In the genomic region with DNA sequence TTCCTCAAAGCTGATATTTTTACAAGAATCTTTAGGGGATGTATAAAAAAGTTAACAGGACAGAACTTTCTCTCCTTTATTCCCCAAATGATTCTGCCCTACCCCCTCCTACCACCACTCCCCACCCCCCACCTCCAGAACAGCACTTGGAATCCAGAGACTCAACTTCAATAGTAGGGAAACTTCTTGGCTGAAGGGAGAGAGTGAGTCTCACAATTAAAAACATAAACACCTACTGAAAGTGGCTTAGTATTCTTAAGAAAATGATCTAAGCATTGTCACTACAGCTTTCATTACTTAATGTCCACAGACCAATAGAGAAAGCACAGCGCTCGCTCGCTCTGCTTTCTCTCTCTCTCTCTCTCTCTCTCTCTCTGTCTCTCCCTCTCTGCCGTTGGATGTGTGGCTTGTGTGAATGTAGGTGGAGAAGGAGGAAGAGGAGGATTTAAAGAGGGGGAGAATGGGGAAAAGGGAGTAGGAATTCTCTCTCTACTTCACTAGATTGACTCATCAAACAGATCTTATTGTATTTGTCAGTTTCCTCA, we compare ENCODE assay signal across 9 cellular contexts. TPM values are rescaled to one million over a fixed set of nuclear protein-coding genes. Genes with fewer than 3 reads are reported as not detected.
DNase-seq lines count a peak whose midpoint lies in the region; ATAC-seq and TF ChIP-seq lines count a peak whose summit lies in the region.
"Had no signal": no experiment of that assay in that cellular context is flagged by ENCODE, and none has a peak within 500 bp of the region (broad histone marks: within the 10 kb centered on the region; RNA-seq: fewer than 3 reads in every experiment).

No MANE protein-coding gene starts in this region.

- no peak overlapping the region for H3K27ac ChIP-seq in thoracic aorta
- H3K27ac ChIP-seq: C4-2B had no signal

- TF ChIP-seq CTCF in astrocyte of the spinal cord (IDR thresholded peaks at IDR 0.05; ENCODE audit: low read depth, low read length) (no peak), thoracic aorta (IDR thresholded peaks at IDR 0.05) (no peak)

- in situ Hi-C loops in astrocyte of the spinal cord (cut with HindIII; ENCODE audit: low sequenced_read_pairs) = no loop called here

- peaks cover 3% of the 10 kb centered on the region for H3K27me3 Mint-ChIP-seq in activated T-cell treated with anti-CD3 and anti-CD28 coated beads, Interleukin-2, amount 50 U/mL, for 24 hours

- DNase-seq in activated T-cell treated with anti-CD3 and anti-CD28 coated beads, Interleukin-2, amount 50 U/mL, for 24 hours = no peak
- DNase-seq in activated T-cell treated with anti-CD3 and anti-CD28 coated beads, Interleukin-2, amount 50 U/mL, for 1 hour = no peak
- DNase-seq in astrocyte of the spinal cord (ENCODE audit: low read depth, low spot score) (peak; percentile 68), inferior parietal cortex (ENCODE audit: extremely low spot score) (peak; percentile 23), thoracic aorta (ENCODE audit: low spot score) (no peak), SKM-1 treated with dmso at 0.1 percent for 144 hours (lab: John Stamatoyannopoulos, UW; ENCODE audit: unreplicated experiment) (no peak), NCI-H345 treated with DMSO at 0.1 percent for 48 hours (lab: John Stamatoyannopoulos, UW; ENCODE audit: unreplicated experiment) (no peak)

- H3K4me3 ChIP-seq in astrocyte of the spinal cord (ENCODE audit: low read depth, low read length) (peak overlapping the region; percentile 69), thoracic aorta (peak overlapping the region; percentile 71)

- H3K4me3 Mint-ChIP-seq in activated T-cell treated with anti-CD3 and anti-CD28 coated beads, Interleukin-2, amount 50 U/mL, for 24 hours = peak overlapping the region; percentile 83

- H3K9me3 Mint-ChIP-seq in activated T-cell treated with anti-CD3 and anti-CD28 coated beads, Interleukin-2, amount 50 U/mL, for 24 hours = no peaks in the 10 kb centered on the region

- H3K4me1 ChIP-seq in thoracic aorta (ENCODE audit: control insufficient read depth in 1 of 2, low read depth in 2 of 2) = peaks cover 0 to 10% of the 10 kb centered on the region in 2 donors

- H3K4me1 Mint-ChIP-seq in activated T-cell treated with anti-CD3 and anti-CD28 coated beads, Interleukin-2, amount 50 U/mL, for 24 hours (ENCODE audit: low read depth) = peaks cover 28% of the 10 kb centered on the region

- no peaks in the 10 kb centered on the region for H3K36me3 ChIP-seq in thoracic aorta

- H3K36me3 Mint-ChIP-seq in activated T-cell treated with anti-CD3 and anti-CD28 coated beads, Interleukin-2, amount 50 U/mL, for 24 hours (ENCODE audit: low read depth) = no peaks in the 10 kb centered on the region

- H3K27ac Mint-ChIP-seq in activated T-cell treated with anti-CD3 and anti-CD28 coated beads, Interleukin-2, amount 50 U/mL, for 24 hours = no peak overlapping the region

- ATAC-seq in thoracic aorta (ENCODE audit: insufficient number of reproducible peaks, low FRiP score, low read depth) = no peak
- ATAC-seq in GM21526 (IDR thresholded peaks at IDR 0.05; ENCODE audit: low FRiP score, unreplicated experiment) = no peak

- no peaks in the 10 kb centered on the region for H3K9me3 ChIP-seq in thoracic aorta

- H3K27me3 ChIP-seq in thoracic aorta (replicated peaks; ENCODE audit: insufficient read depth) = no peaks in the 10 kb centered on the region

RNA-seq across cellular contexts. Expression of gene SEMA3A, which starts 1.5 kb away (rescaled TPM):
- total RNA-seq in thoracic aorta = 1 to 10 TPM in 1 of 2 donors, under 1 TPM in 1; 0.68 to 1.1 TPM

Comparison
In these comparisons a context has a peak if more than half of its experiments do, and no peak if none do; other contexts are left out.
1. DNase-seq: peak in astrocyte of the spinal cord (single experiment) and inferior parietal cortex (single experiment); none in activated T-cell treated with anti-CD3 and anti-CD28 coated beads, Interleukin-2, amount 50 U/mL, for 24 hours (single experiment), activated T-cell treated with anti-CD3 and anti-CD28 coated beads, Interleukin-2, amount 50 U/mL, for 1 hour (single experiment), thoracic aorta (single experiment), SKM-1 treated with dmso at 0.1 percent for 144 hours (single experiment) and NCI-H345 treated with DMSO at 0.1 percent for 48 hours (single experiment).